In genomic region chr16:4110680-4111079, GRCh38 we compare ENCODE assay signal across 1 cellular context.
TF ChIP-seq lines count a peak whose summit lies in the region.

No MANE protein-coding gene starts in this region.

TF ChIP-seq in K562, 482 proteins besides CTCF, POLR2A, EP300 and RAD21:
- TF ChIP-seq FOXJ3 (CRISPR knock-in tag; IDR thresholded peaks at IDR 0.05): no peak
- peak; percentile 42; the same call in 1 of the 2 replicates for TF ChIP-seq RFX1 (IDR thresholded peaks at IDR 0.05)
- no peak for TF ChIP-seq ZFP1 (CRISPR knock-in tag; IDR thresholded peaks at IDR 0.05)
TF ChIP-seq in K562: peak in this region for 1.
